ENCODE assay signal across 19 cellular contexts in the genomic region with DNA sequence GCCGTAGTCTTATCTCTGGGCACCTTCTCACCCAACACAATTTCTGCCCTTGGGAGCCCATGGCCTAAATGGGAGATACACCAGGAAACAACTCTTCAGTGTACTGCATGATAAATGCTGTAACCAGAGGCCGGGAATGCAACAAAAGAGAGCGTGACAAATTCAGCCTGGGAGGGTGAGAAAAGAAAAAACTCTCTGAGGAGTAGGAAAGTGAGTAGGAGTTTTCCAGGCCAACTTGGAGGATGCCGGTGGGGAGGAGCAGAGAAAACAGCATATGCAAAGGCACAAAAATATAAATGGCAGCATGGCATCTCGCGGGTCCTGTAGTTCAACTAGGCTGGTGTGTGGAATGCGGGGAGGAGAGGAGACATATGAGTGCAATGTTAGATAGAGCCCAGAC.
DNase-seq lines count a peak whose midpoint lies in the region; ATAC-seq and TF ChIP-seq lines count a peak whose summit lies in the region.
"Had no signal": no experiment of that assay in that cellular context is flagged by ENCODE, and none has a peak within 500 bp of the region (broad histone marks: within the 10 kb centered on the region; RNA-seq: fewer than 3 reads in every experiment).

No MANE protein-coding gene starts in this region.

- H3F3A ChIP-seq in neural progenitor cell (ENCODE audit: low read depth), result peaks cover 18% of the 10 kb centered on the region

- H3K27me3 ChIP-seq in adipocyte (replicated peaks; ENCODE audit: control insufficient read depth, insufficient read depth, low read length) (no peaks in the 10 kb centered on the region), neural progenitor cell (no peaks in the 10 kb centered on the region)

- H3K4me1 ChIP-seq in adipocyte (ENCODE audit: control insufficient read depth, insufficient read depth, low read length) (peaks cover 10% of the 10 kb centered on the region), neural progenitor cell (peaks cover 57% of the 10 kb centered on the region)

- H3K36me3 ChIP-seq in adipocyte (ENCODE audit: control insufficient read depth, insufficient read depth, low read length, severe bottlenecking) (no peaks in the 10 kb centered on the region), neural progenitor cell (no peaks in the 10 kb centered on the region)

- TF ChIP-seq CTCF in neural progenitor cell (IDR thresholded peaks at IDR 0.05) (no peak), GM20000 (IDR thresholded peaks at IDR 0.05; ENCODE audit: extremely low read depth, missing control alignments) (no peak)

- H3K36me3 Mint-ChIP-seq in neural progenitor cell, result peaks cover 2% of the 10 kb centered on the region

- H2AFZ ChIP-seq in neural progenitor cell (replicated peaks), result no peak overlapping the region

- no peak overlapping the region for H3K4me3 Mint-ChIP-seq in neural progenitor cell

- no peak overlapping the region for H3K27ac ChIP-seq in neural progenitor cell
- H3K27ac ChIP-seq: C4-2B had no signal

- no peaks in the 10 kb centered on the region for H3K9me3 Mint-ChIP-seq in neural progenitor cell

- peak; percentile 12 for DNase-seq in COLO829 (ENCODE audit: low spot score)
- DNase-seq in adipocyte (ENCODE audit: low read depth), result peak; percentile 13
- peak; percentile 52 for DNase-seq in foreskin melanocyte
- no peak for DNase-seq in neural progenitor cell (ENCODE audit: low spot score)
- DNase-seq in GM20000 (ENCODE audit: low spot score), result no peak
- no peak for DNase-seq in NK-92 treated with Interleukin-12 subunit alpha and Interleukin-12 subunit beta, amount 100 ng/mL, for 24 hours (lab: John Stamatoyannopoulos, UW)
- no peak for DNase-seq in NCI-H526 treated with DMSO at 0.1 percent for 48 hours (lab: John Stamatoyannopoulos, UW)
- DNase-seq: 8988T, COR-L47, DMS53, MV-4-11, NCI-H1436, NCI-H2081, NCI-H226, NCI-H526, PC-3 had no signal

- H3K4me3 ChIP-seq in adipocyte (ENCODE audit: low read length) (no peak overlapping the region), neural progenitor cell (no peak overlapping the region)

- peaks cover 75% of the 10 kb centered on the region for H3K4me1 Mint-ChIP-seq in neural progenitor cell

- H4K20me1 ChIP-seq in neural progenitor cell (ENCODE audit: low read depth), result no peaks in the 10 kb centered on the region

- no peak for ATAC-seq in GM21619 (IDR thresholded peaks at IDR 0.05; ENCODE audit: unreplicated experiment)
- ATAC-seq: HCT116, PC-3 had no signal

- no peak overlapping the region for H3K4me2 ChIP-seq in neural progenitor cell

- H3K9ac ChIP-seq in adipocyte (ENCODE audit: low read length) (no peak overlapping the region), neural progenitor cell (no peak overlapping the region)

- H3K9me3 ChIP-seq in adipocyte (ENCODE audit: control insufficient read depth, low read length) (no peaks in the 10 kb centered on the region), neural progenitor cell (ENCODE audit: low read depth) (no peaks in the 10 kb centered on the region)

- no peaks in the 10 kb centered on the region for H3K79me2 ChIP-seq in neural progenitor cell (ENCODE audit: low read depth)

- H3K27ac Mint-ChIP-seq in neural progenitor cell, result peak overlapping the region; percentile 59

- peaks cover 6% of the 10 kb centered on the region for H3K27me3 Mint-ChIP-seq in neural progenitor cell (ENCODE audit: insufficient read depth, low read depth)

Comparison
In these comparisons a context has a peak if more than half of its experiments do, and no peak if none do; other contexts are left out.
1. DNase-seq: peak in COLO829 (single experiment), adipocyte (single experiment) and foreskin melanocyte (single experiment); none in neural progenitor cell (single experiment), GM20000 (single experiment), NK-92 treated with Interleukin-12 subunit alpha and Interleukin-12 subunit beta, amount 100 ng/mL, for 24 hours (single experiment) and NCI-H526 treated with DMSO at 0.1 percent for 48 hours (single experiment).